13 cellular contexts compared by ENCODE assay signal in genomic region chr3:182487621-182488020, GRCh38.
DNase-seq lines count a peak whose midpoint lies in the region; ATAC-seq, FAIRE-seq and TF ChIP-seq lines count a peak whose summit lies in the region.
"Had no signal": no experiment of that assay in that cellular context is flagged by ENCODE, and none has a peak within 500 bp of the region (broad histone marks: within the 10 kb centered on the region; RNA-seq: fewer than 3 reads in every experiment).

No MANE protein-coding gene starts in this region.

- H3K27ac Mint-ChIP-seq in CD4-positive, alpha-beta memory T cell, result no peak overlapping the region

- TF ChIP-seq RAD21 in K562 (CRISPR knock-in tag; conservative IDR thresholded peaks at IDR 0.05 in 1 of 2, IDR thresholded peaks at IDR 0.05 in 1 of 2), result no peak

- ATAC-seq in K562 (no peak), GM18517 (IDR thresholded peaks at IDR 0.05; ENCODE audit: unreplicated experiment) (no peak)
- ATAC-seq: HepG2 had no signal

- H3K36me3 Mint-ChIP-seq in CD4-positive, alpha-beta memory T cell, result no peaks in the 10 kb centered on the region

- FAIRE-seq in K562 (lab: Jason Lieb, UNC), result no peak
- FAIRE-seq: H54, HepG2 had no signal

- in situ Hi-C loops in K562 (cut with MboI), result no loop called here
- in situ Hi-C loops in GM13976 (cut with MboI; ENCODE audit: low sequenced_read_pairs, unreplicated experiment), result no loop called here

- H3K27ac ChIP-seq in HEK293 (ENCODE audit: extremely low read depth, low read depth, low read length) (peak overlapping the region; percentile 1; the same call in 1 of the 2 replicates), K562 (ENCODE audit: extremely low read depth, low read depth, low read length) (no peak overlapping the region)
- H3K27ac ChIP-seq in CD4-positive, alpha-beta memory T cell (ENCODE audit: low read depth, low read length), result no peak overlapping the region

- TF ChIP-seq CTCF in HEK293 (tag by site-specific recombination; IDR thresholded peaks at IDR 0.05) (no peak), K562 (IDR thresholded peaks at IDR 0.05 in 2 of 3, conservative IDR thresholded peaks at IDR 0.05 in 1 of 3; ENCODE audit: insufficient read depth in 2 of 3, low read depth in 1 of 3, low read length in 3 of 3) (no peak), GM13976 (IDR thresholded peaks at IDR 0.05; ENCODE audit: borderline replicate concordance, control extremely low read depth, extremely low read depth, insufficient read depth, missing control alignments) (no peak)

- H3K4me3 ChIP-seq in HEK293 (ENCODE audit: low read depth, low read length) (no peak overlapping the region), K562 (no peak overlapping the region)
- no peak overlapping the region for H3K4me3 ChIP-seq in CD4-positive, alpha-beta memory T cell (ENCODE audit: low read length in 2 of 2)

- BruUV-seq in K562 (replicated peaks; lab: Mats Ljungman, UMichigan), result no TSS peak

- no peaks in the 10 kb centered on the region for H3K9me3 ChIP-seq in HEK293 (ENCODE audit: control insufficient read depth, insufficient read depth, low read depth, low read length)
- no peaks in the 10 kb centered on the region for H3K9me3 ChIP-seq in K562 (replicated peaks; ENCODE audit: control insufficient read depth, insufficient read depth, low read depth, low read length)
- H3K9me3 ChIP-seq in CD4-positive, alpha-beta memory T cell (ENCODE audit: control insufficient read depth in 1 of 2, low read length in 2 of 2), result no peaks in the 10 kb centered on the region
- H3K9me3 ChIP-seq: BE2C had no signal

- DNase-seq in DMS153 (lab: John Stamatoyannopoulos, UW) (peak; percentile 38), K562 (ENCODE audit: extremely low read depth in 1 of 4, low spot score in 3 of 4) (no peak), left kidney (ENCODE audit: low read depth, low spot score) (peak; percentile 74), GM13976 (ENCODE audit: low spot score) (no peak)
- no peak for DNase-seq in CD4-positive, alpha-beta memory T cell
- DNase-seq: GF-D8, NCI-H1930, NCI-H345 had no signal

- H3K9me1 ChIP-seq in K562 (ENCODE audit: control insufficient read depth, insufficient read depth, low read length), result no peaks in the 10 kb centered on the region

- H3K4me2 ChIP-seq in K562 (ENCODE audit: insufficient read depth, low read length), result no peak overlapping the region

- H3K4me1 Mint-ChIP-seq in CD4-positive, alpha-beta memory T cell, result no peaks in the 10 kb centered on the region

- H4K20me1 ChIP-seq in K562 (replicated peaks; ENCODE audit: control insufficient read depth, insufficient read depth, low read length), result no peaks in the 10 kb centered on the region

- no peaks in the 10 kb centered on the region for H3K36me3 ChIP-seq in HEK293 (ENCODE audit: control insufficient read depth in 2 of 2, insufficient read depth in 1 of 2, low read length in 2 of 2)
- no peaks in the 10 kb centered on the region for H3K36me3 ChIP-seq in K562 (ENCODE audit: control insufficient read depth, insufficient read depth, low read length)
- no peaks in the 10 kb centered on the region for H3K36me3 ChIP-seq in CD4-positive, alpha-beta memory T cell (ENCODE audit: insufficient read depth, low read length)
- H3K36me3 ChIP-seq: BE2C had no signal

- H3K27me3 Mint-ChIP-seq in CD4-positive, alpha-beta memory T cell, result no peaks in the 10 kb centered on the region

- no peaks in the 10 kb centered on the region for H3K27me3 ChIP-seq in K562 (ENCODE audit: control insufficient read depth in 2 of 2, insufficient read depth in 2 of 2, low read length in 2 of 2)
- H3K27me3 ChIP-seq in CD4-positive, alpha-beta memory T cell (ENCODE audit: insufficient read depth, low read length), result no peaks in the 10 kb centered on the region
- H3K27me3 ChIP-seq: BE2C had no signal

- no peak overlapping the region for H3K9ac ChIP-seq in K562 (ENCODE audit: insufficient read depth in 1 of 2, low read depth in 2 of 2, low read length in 2 of 2)

- intact Hi-C loops in K562 (cut with micrococcal nuclease), result loop anchor here (10.0 kb wide), 1 partner anchor 123 kb away; no protein-coding TSS in a partner anchor
- intact Hi-C loops in CD4-positive, alpha-beta memory T cell (cut with micrococcal nuclease), result no loop called here

- POLR2A ChIA-PET in HEK293 (lab: Yijun Ruan, JAX), result no interaction called here
- POLR2A ChIA-PET in K562 (lab: Yijun Ruan, JAX), result no interaction called here
- POLR2A ChIA-PET in CD4-positive, alpha-beta memory T cell (lab: Charles Lee; ENCODE audit: partially characterized antibody), result no interaction called here

- CTCF ChIA-PET in HEK293 (lab: Yijun Ruan, JAX) (no interaction called here), K562 (lab: Yijun Ruan, JAX; ENCODE audit: low intra/inter-chr PET ratio) (no interaction called here)
- CTCF ChIA-PET in CD4-positive, alpha-beta memory T cell (lab: Charles Lee; ENCODE audit: partially characterized antibody), result no interaction called here

- peaks cover 0 to 2% (median 0%) of the 10 kb centered on the region in 8 donors for H3K9me3 Mint-ChIP-seq in CD4-positive, alpha-beta memory T cell

- H3K4me3 Mint-ChIP-seq in CD4-positive, alpha-beta memory T cell, result no peak overlapping the region

- H2AFZ ChIP-seq in K562 (ENCODE audit: low read depth, low read length), result peak overlapping the region; percentile 24; the same call in 1 of the 2 replicates

- no peaks in the 10 kb centered on the region for H3K79me2 ChIP-seq in K562 (ENCODE audit: control insufficient read depth, insufficient read depth, low read length)

- TF ChIP-seq EP300 in K562 (IDR thresholded peaks at IDR 0.05; ENCODE audit: low read length), result no peak

- no peak for TF ChIP-seq POLR2A in K562 (conservative IDR thresholded peaks at IDR 0.05)

- WGBS in K562 (ENCODE audit: insufficient coverage, low coverage, missing lambda C conversion rate), result 16% methylated on average over 2 of the region's 2 CpGs

- H3K4me1 ChIP-seq in HEK293 (ENCODE audit: control insufficient read depth, insufficient read depth, low read length) (peaks cover 11% of the 10 kb centered on the region; the same call in 1 of the 2 replicates), K562 (replicated peaks in 1 of 2; ENCODE audit: control insufficient read depth in 2 of 2, insufficient read depth in 2 of 2, low read length in 2 of 2) (no peaks in the 10 kb centered on the region)
- no peaks in the 10 kb centered on the region for H3K4me1 ChIP-seq in CD4-positive, alpha-beta memory T cell (ENCODE audit: insufficient read depth, low read length)

TF ChIP-seq in HEK293, 187 proteins besides CTCF, POLR2A, EP300 and RAD21 (continues in another document):
- no peak for TF ChIP-seq SETDB1 (IDR thresholded peaks at IDR 0.05; ENCODE audit: insufficient read length, low read length)
- peak; percentile 38; the same call in 1 of the 2 replicates for TF ChIP-seq ZNF10 (tag by site-specific recombination; IDR thresholded peaks at IDR 0.05)
- no peak for TF ChIP-seq ZNF776 (tag by site-specific recombination; IDR thresholded peaks at IDR 0.05; ENCODE audit: borderline replicate concordance)
- TF ChIP-seq OSR2 (tag by site-specific recombination; IDR thresholded peaks at IDR 0.05), result peak; percentile 27; the same call in 1 of the 2 replicates
- TF ChIP-seq GFI1B (tag by site-specific recombination; IDR thresholded peaks at IDR 0.05), result no peak
- no peak for TF ChIP-seq ZSCAN30 (tag by site-specific recombination; IDR thresholded peaks at IDR 0.05)
- no peak for TF ChIP-seq ZNF366 (tag by site-specific recombination; conservative IDR thresholded peaks at IDR 0.05)
- no peak for TF ChIP-seq ELK4 (IDR thresholded peaks at IDR 0.05; ENCODE audit: borderline replicate concordance, low read depth, low read length)

TF ChIP-seq in K562, 482 proteins besides CTCF, POLR2A, EP300 and RAD21:
- TF ChIP-seq EZH2 (IDR thresholded peaks at IDR 0.05; ENCODE audit: borderline replicate concordance, low read depth, low read length) (no peak), CXXC5 (CRISPR knock-in tag; IDR thresholded peaks at IDR 0.05) (no peak), HDGF (IDR thresholded peaks at IDR 0.05) (no peak), ZNF212 (CRISPR knock-in tag; IDR thresholded peaks at IDR 0.05) (no peak), ASH1L (IDR thresholded peaks at IDR 0.05; ENCODE audit: borderline replicate concordance, low read depth, partially characterized antibody) (no peak), KAT2B (IDR thresholded peaks at IDR 0.05; ENCODE audit: low read depth, low read length) (no peak), TAL1 (IDR thresholded peaks at IDR 0.05) (no peak), ATF2 (CRISPR knock-in tag; IDR thresholded peaks at IDR 0.05) (no peak), ETV5 (CRISPR knock-in tag; IDR thresholded peaks at IDR 0.05; ENCODE audit: low read depth) (no peak), DEAF1 (CRISPR knock-in tag; IDR thresholded peaks at IDR 0.05) (no peak)

Comparison
In these comparisons a context has a peak if more than half of its experiments do, and no peak if none do; other contexts are left out.
1. DNase-seq: peak in DMS153 (single experiment) and left kidney (single experiment); none in K562 (0 of 4), CD4-positive, alpha-beta memory T cell (0 of 5) and GM13976 (single experiment).